ENCODE assay signal across 1 cellular context in the genomic region with DNA sequence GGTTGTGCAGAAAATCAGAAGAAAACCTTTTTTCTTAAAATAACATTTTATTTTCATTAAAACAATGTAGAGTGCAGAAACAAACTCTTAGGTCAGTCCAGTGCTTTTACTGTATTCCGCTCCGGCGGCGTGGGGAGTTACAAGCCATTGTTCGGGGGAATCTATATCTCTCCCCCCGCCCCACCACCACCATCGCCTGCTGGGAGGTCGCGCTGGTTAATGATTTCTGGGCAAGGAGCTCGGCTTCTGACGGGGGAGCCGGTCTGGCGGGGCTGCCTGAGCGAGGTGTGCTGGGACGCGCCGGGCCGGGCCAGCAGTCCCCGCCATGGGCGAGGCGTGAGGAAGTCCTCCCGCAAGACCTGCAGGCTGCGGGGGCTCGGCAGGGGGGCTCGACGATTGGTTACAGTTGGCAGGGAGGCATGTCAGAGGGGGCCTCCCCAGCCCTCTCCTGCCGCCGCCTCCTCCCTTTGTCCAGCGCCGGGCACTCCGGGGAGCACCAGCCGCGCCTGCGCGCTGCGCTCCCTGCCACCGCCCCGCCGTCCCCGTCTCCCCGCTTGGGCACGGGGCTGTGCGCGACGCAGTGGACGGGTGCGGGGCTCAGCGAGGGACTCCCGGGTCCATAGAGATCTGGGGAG.
TF ChIP-seq lines count a peak whose summit lies in the region.

No MANE protein-coding gene starts in this region.

TF ChIP-seq in HepG2, 621 proteins besides CTCF, POLR2A, EP300 and RAD21 (continued from another document and continues in another):
- TF ChIP-seq, protein P1, sequence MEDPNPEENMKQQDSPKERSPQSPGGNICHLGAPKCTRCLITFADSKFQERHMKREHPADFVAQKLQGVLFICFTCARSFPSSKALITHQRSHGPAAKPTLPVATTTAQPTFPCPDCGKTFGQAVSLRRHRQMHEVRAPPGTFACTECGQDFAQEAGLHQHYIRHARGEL (CRISPR knock-in tag; IDR thresholded peaks at IDR 0.05) = peak; percentile 8; the same call in 1 of the 2 replicates
- TF ChIP-seq SOX13 (IDR thresholded peaks at IDR 0.05) = no peak
- TF ChIP-seq SOX13 (CRISPR knock-in tag; conservative IDR thresholded peaks at IDR 0.05 in 1 of 2, IDR thresholded peaks at IDR 0.05 in 1 of 2) = peak in 1 of 2 experiments; percentile 79; a peak in 2 of 4 replicates
- no peak for TF ChIP-seq ZNF891 (CRISPR knock-in tag; IDR thresholded peaks at IDR 0.05)
- TF ChIP-seq BRCA1 (CRISPR knock-in tag; IDR thresholded peaks at IDR 0.05) = 0 out of 2 replicates have a peak, but pooled peaks have one; percentile 29
- TF ChIP-seq, protein P2, sequence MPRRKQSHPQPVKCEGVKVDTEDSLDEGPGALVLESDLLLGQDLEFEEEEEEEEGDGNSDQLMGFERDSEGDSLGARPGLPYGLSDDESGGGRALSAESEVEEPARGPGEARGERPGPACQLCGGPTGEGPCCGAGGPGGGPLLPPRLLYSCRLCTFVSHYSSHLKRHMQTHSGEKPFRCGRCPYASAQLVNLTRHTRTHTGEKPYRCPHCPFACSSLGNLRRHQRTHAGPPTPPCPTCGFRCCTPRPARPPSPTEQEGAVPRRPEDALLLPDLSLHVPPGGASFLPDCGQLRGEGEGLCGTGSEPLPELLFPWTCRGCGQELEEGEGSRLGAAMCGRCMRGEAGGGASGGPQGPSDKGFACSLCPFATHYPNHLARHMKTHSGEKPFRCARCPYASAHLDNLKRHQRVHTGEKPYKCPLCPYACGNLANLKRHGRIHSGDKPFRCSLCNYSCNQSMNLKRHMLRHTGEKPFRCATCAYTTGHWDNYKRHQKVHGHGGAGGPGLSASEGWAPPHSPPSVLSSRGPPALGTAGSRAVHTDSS (CRISPR knock-in tag; conservative IDR thresholded peaks at IDR 0.05) = 0 out of 2 replicates have a peak, but pooled peaks have one; percentile 23
- TF ChIP-seq PHF21A (CRISPR knock-in tag; IDR thresholded peaks at IDR 0.05) = no peak
- no peak for TF ChIP-seq NAIF1 (CRISPR knock-in tag; IDR thresholded peaks at IDR 0.05; ENCODE audit: borderline replicate concordance)
- TF ChIP-seq, protein P3, sequence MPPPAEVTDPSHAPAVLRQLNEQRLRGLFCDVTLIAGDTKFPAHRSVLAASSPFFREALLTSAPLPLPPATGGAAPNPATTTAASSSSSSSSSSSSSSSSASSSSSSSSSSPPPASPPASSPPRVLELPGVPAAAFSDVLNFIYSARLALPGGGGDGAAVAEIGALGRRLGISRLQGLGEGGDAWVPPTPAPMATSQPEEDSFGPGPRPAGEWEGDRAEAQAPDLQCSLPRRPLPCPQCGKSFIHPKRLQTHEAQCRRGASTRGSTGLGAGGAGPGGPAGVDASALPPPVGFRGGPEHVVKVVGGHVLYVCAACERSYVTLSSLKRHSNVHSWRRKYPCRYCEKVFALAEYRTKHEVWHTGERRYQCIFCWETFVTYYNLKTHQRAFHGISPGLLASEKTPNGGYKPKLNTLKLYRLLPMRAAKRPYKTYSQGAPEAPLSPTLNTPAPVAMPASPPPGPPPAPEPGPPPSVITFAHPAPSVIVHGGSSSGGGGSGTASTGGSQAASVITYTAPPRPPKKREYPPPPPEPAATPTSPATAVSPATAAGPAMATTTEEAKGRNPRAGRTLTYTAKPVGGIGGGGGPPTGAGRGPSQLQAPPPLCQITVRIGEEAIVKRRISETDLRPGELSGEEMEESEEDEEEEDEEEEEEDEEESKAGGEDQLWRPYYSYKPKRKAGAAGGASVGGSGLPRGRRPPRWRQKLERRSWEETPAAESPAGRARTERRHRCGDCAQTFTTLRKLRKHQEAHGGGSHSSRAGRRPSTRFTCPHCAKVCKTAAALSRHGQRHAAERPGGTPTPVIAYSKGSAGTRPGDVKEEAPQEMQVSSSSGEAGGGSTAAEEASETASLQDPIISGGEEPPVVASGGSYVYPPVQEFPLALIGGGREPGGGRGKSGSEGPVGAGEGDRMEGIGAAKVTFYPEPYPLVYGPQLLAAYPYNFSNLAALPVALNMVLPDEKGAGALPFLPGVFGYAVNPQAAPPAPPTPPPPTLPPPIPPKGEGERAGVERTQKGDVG (CRISPR knock-in tag; IDR thresholded peaks at IDR 0.05; ENCODE audit: borderline replicate concordance) = 0 out of 2 replicates have a peak, but pooled peaks have one; percentile 4
- TF ChIP-seq ZNF839 (CRISPR knock-in tag; IDR thresholded peaks at IDR 0.05; ENCODE audit: borderline replicate concordance) = 0 out of 2 replicates have a peak, but pooled peaks have one; percentile 14
- TF ChIP-seq CHD4 (IDR thresholded peaks at IDR 0.05; ENCODE audit: borderline replicate concordance, low read length) = peak; percentile 57; the same call in 1 of the 2 replicates
- TF ChIP-seq, protein P4, sequence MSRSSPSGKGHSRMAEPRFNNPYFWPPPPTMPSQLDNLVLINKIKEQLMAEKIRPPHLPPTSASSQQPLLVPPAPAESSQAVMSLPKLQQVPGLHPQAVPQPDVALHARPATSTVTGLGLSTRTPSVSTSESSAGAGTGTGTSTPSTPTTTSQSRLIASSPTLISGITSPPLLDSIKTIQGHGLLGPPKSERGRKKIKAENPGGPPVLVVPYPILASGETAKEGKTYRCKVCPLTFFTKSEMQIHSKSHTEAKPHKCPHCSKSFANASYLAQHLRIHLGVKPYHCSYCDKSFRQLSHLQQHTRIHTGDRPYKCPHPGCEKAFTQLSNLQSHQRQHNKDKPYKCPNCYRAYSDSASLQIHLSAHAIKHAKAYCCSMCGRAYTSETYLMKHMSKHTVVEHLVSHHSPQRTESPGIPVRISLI (CRISPR knock-in tag; IDR thresholded peaks at IDR 0.05; ENCODE audit: borderline replicate concordance) = no peak
- no peak for TF ChIP-seq ZNF660 (CRISPR knock-in tag; IDR thresholded peaks at IDR 0.05; ENCODE audit: borderline replicate concordance, low read depth)
- TF ChIP-seq XRCC5 (optimal IDR thresholded peaks at IDR 0.05; ENCODE audit: low read length) = no peak
- TF ChIP-seq ZNF549 (CRISPR knock-in tag; IDR thresholded peaks at IDR 0.05) = 0 out of 2 replicates have a peak, but pooled peaks have one; percentile 35
- TF ChIP-seq MEIS2 (CRISPR knock-in tag; IDR thresholded peaks at IDR 0.05) = peak; percentile 68; the same call in 1 of the 2 replicates
- no peak for TF ChIP-seq ZFX (CRISPR knock-in tag; IDR thresholded peaks at IDR 0.05; ENCODE audit: low read depth)
- TF ChIP-seq ZNF260 (CRISPR knock-in tag; IDR thresholded peaks at IDR 0.05; ENCODE audit: borderline replicate concordance, low read depth) = no peak
- TF ChIP-seq ZNF792 (CRISPR knock-in tag; IDR thresholded peaks at IDR 0.05) = no peak; the same call in 1 of the 2 replicates
- TF ChIP-seq, protein P5, sequence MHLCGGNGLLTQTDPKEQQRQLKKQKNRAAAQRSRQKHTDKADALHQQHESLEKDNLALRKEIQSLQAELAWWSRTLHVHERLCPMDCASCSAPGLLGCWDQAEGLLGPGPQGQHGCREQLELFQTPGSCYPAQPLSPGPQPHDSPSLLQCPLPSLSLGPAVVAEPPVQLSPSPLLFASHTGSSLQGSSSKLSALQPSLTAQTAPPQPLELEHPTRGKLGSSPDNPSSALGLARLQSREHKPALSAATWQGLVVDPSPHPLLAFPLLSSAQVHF (CRISPR knock-in tag; IDR thresholded peaks at IDR 0.05) = no peak
- TF ChIP-seq, protein P6, sequence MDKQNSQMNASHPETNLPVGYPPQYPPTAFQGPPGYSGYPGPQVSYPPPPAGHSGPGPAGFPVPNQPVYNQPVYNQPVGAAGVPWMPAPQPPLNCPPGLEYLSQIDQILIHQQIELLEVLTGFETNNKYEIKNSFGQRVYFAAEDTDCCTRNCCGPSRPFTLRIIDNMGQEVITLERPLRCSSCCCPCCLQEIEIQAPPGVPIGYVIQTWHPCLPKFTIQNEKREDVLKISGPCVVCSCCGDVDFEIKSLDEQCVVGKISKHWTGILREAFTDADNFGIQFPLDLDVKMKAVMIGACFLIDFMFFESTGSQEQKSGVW (CRISPR knock-in tag; IDR thresholded peaks at IDR 0.05; ENCODE audit: borderline replicate concordance) = no peak
- TF ChIP-seq, protein P7, sequence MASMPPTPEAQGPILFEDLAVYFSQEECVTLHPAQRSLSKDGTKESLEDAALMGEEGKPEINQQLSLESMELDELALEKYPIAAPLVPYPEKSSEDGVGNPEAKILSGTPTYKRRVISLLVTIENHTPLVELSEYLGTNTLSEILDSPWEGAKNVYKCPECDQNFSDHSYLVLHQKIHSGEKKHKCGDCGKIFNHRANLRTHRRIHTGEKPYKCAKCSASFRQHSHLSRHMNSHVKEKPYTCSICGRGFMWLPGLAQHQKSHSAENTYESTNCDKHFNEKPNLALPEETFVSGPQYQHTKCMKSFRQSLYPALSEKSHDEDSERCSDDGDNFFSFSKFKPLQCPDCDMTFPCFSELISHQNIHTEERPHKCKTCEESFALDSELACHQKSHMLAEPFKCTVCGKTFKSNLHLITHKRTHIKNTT (CRISPR knock-in tag; IDR thresholded peaks at IDR 0.05) = no peak
- TF ChIP-seq ARNTL (CRISPR knock-in tag; IDR thresholded peaks at IDR 0.05) = no peak
- no peak for TF ChIP-seq JUN (CRISPR knock-in tag; IDR thresholded peaks at IDR 0.05)
- TF ChIP-seq SP5 (CRISPR knock-in tag; IDR thresholded peaks at IDR 0.05; ENCODE audit: borderline replicate concordance, low read depth) = peak; percentile 35; the same call in 1 of the 2 replicates
- TF ChIP-seq ZNF577 (CRISPR knock-in tag; IDR thresholded peaks at IDR 0.05; ENCODE audit: borderline replicate concordance, low read depth) = no peak
- peak; percentile 67; the same call in 1 of the 2 replicates for TF ChIP-seq TMF1 (CRISPR knock-in tag; IDR thresholded peaks at IDR 0.05; ENCODE audit: low read depth)
- TF ChIP-seq HOXA7 (CRISPR knock-in tag; IDR thresholded peaks at IDR 0.05) = no peak
- TF ChIP-seq MYC (CRISPR knock-in tag; IDR thresholded peaks at IDR 0.05; ENCODE audit: borderline replicate concordance) = 0 out of 2 replicates have a peak, but pooled peaks have one; percentile 23
- TF ChIP-seq, protein P8, sequence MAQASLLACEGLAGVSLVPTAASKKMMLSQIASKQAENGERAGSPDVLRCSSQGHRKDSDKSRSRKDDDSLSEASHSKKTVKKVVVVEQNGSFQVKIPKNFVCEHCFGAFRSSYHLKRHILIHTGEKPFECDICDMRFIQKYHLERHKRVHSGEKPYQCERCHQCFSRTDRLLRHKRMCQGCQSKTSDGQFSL (CRISPR knock-in tag; IDR thresholded peaks at IDR 0.05) = peak; percentile 48; the same call in 1 of the 2 replicates
- peak; percentile 16; the same call in 1 of the 2 replicates for TF ChIP-seq BCL6 (CRISPR knock-in tag; IDR thresholded peaks at IDR 0.05)
- TF ChIP-seq, protein P9, sequence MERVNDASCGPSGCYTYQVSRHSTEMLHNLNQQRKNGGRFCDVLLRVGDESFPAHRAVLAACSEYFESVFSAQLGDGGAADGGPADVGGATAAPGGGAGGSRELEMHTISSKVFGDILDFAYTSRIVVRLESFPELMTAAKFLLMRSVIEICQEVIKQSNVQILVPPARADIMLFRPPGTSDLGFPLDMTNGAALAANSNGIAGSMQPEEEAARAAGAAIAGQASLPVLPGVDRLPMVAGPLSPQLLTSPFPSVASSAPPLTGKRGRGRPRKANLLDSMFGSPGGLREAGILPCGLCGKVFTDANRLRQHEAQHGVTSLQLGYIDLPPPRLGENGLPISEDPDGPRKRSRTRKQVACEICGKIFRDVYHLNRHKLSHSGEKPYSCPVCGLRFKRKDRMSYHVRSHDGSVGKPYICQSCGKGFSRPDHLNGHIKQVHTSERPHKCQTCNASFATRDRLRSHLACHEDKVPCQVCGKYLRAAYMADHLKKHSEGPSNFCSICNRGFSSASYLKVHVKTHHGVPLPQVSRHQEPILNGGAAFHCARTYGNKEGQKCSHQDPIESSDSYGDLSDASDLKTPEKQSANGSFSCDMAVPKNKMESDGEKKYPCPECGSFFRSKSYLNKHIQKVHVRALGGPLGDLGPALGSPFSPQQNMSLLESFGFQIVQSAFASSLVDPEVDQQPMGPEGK (CRISPR knock-in tag; IDR thresholded peaks at IDR 0.05) = peak; percentile 92
- TF ChIP-seq ZNF44 (CRISPR knock-in tag; IDR thresholded peaks at IDR 0.05) = 0 out of 2 replicates have a peak, but pooled peaks have one; percentile 3
- no peak; the same call in 1 of the 2 replicates for TF ChIP-seq ZNF747 (CRISPR knock-in tag; IDR thresholded peaks at IDR 0.05; ENCODE audit: borderline replicate concordance)
- TF ChIP-seq, protein P10, sequence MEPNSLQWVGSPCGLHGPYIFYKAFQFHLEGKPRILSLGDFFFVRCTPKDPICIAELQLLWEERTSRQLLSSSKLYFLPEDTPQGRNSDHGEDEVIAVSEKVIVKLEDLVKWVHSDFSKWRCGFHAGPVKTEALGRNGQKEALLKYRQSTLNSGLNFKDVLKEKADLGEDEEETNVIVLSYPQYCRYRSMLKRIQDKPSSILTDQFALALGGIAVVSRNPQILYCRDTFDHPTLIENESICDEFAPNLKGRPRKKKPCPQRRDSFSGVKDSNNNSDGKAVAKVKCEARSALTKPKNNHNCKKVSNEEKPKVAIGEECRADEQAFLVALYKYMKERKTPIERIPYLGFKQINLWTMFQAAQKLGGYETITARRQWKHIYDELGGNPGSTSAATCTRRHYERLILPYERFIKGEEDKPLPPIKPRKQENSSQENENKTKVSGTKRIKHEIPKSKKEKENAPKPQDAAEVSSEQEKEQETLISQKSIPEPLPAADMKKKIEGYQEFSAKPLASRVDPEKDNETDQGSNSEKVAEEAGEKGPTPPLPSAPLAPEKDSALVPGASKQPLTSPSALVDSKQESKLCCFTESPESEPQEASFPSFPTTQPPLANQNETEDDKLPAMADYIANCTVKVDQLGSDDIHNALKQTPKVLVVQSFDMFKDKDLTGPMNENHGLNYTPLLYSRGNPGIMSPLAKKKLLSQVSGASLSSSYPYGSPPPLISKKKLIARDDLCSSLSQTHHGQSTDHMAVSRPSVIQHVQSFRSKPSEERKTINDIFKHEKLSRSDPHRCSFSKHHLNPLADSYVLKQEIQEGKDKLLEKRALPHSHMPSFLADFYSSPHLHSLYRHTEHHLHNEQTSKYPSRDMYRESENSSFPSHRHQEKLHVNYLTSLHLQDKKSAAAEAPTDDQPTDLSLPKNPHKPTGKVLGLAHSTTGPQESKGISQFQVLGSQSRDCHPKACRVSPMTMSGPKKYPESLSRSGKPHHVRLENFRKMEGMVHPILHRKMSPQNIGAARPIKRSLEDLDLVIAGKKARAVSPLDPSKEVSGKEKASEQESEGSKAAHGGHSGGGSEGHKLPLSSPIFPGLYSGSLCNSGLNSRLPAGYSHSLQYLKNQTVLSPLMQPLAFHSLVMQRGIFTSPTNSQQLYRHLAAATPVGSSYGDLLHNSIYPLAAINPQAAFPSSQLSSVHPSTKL (CRISPR knock-in tag; IDR thresholded peaks at IDR 0.05) = no peak; the same call in 1 of the 2 replicates
- TF ChIP-seq, protein P11, sequence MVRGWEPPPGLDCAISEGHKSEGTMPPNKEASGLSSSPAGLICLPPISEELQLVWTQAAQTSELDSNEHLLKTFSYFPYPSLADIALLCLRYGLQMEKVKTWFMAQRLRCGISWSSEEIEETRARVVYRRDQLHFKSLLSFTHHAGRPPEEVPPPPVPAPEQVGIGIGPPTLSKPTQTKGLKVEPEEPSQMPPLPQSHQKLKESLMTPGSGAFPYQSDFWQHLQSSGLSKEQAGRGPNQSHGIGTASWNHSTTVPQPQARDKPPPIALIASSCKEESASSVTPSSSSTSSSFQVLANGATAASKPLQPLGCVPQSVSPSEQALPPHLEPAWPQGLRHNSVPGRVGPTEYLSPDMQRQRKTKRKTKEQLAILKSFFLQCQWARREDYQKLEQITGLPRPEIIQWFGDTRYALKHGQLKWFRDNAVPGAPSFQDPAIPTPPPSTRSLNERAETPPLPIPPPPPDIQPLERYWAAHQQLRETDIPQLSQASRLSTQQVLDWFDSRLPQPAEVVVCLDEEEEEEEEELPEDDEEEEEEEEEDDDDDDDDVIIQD (CRISPR knock-in tag; IDR thresholded peaks at IDR 0.05; ENCODE audit: low read depth) = peak; percentile 11; the same call in 1 of the 2 replicates
- peak; percentile 91 for TF ChIP-seq HNRNPUL1 (IDR thresholded peaks at IDR 0.05; ENCODE audit: low read depth, low read length)
- TF ChIP-seq KLF11 (CRISPR knock-in tag; IDR thresholded peaks at IDR 0.05) = no peak
- peak; percentile 28; the same call in 1 of the 2 replicates for TF ChIP-seq SP2 (CRISPR knock-in tag; IDR thresholded peaks at IDR 0.05)
